Comparison of ENCODE assay signal across 15 cellular contexts in genomic region chr3:150345021-150345538, GRCh38.
A peak's percentile ranks its signal among the peaks of the same experiment; 100 is the strongest.
DNase-seq lines count a peak whose midpoint lies in the region; ATAC-seq, FAIRE-seq and TF ChIP-seq lines count a peak whose summit lies in the region.
"Had no signal": no experiment of that assay in that cellular context is flagged by ENCODE, and none has a peak within 500 bp of the region (broad histone marks: within the 10 kb centered on the region; RNA-seq: fewer than 3 reads in every experiment).

No MANE protein-coding gene starts in this region.

- 34% methylated on average over 9 of the region's 10 CpGs for WGBS in right lobe of liver (ENCODE audit: insufficient coverage, low coverage, low lambda C conversion rate, missing lambda C conversion rate)

- ATAC-seq in right lobe of liver, result peak; percentile 53 to 84 (median 74)
- ATAC-seq in HG02840 (IDR thresholded peaks at IDR 0.05; ENCODE audit: low FRiP score, unreplicated experiment), result no peak
- ATAC-seq: upper lobe of right lung had no signal

- DNase-seq in AG10803 (ENCODE audit: low read depth) (peak; percentile 65), HuH-7.5 (ENCODE audit: low spot score) (peak; percentile 35), bronchial epithelial cell (ENCODE audit: low read depth) (peak; percentile 100), right lobe of liver (peak in 1 of 3 donors; percentile 29), NCI-H524 treated with DMSO at 0.1 percent for 48 hours (lab: John Stamatoyannopoulos, UW) (no peak)
- DNase-seq in activated naive CD4-positive, alpha-beta T cell treated with Interleukin-2 at 50 U/mL for 16 hours, result no peak
- DNase-seq in effector memory CD4-positive, alpha-beta T cell, result no peak
- DNase-seq: activated CD4-positive, alpha-beta T cell treated with anti-CD3 and anti-CD28 coated beads, Interleukin-2, amount 10 ng/mL, durations not matched to agents 24 days and 14 days; activated naive CD4-positive, alpha-beta T cell treated with anti-CD3 and anti-CD28 coated beads, Interleukin-2, amount 10 ng/mL, durations not matched to agents 7 days and 5 days; NCI-H146; nucleus accumbens; SJCRH30; upper lobe of right lung had no signal

- H3K27me3 ChIP-seq in bronchial epithelial cell (ENCODE audit: control insufficient read depth, insufficient read depth, low read length), result no peaks in the 10 kb centered on the region
- H3K27me3 ChIP-seq in right lobe of liver, result no peaks in the 10 kb centered on the region
- H3K27me3 ChIP-seq in effector memory CD4-positive, alpha-beta T cell (replicated peaks; ENCODE audit: control insufficient read depth, insufficient read depth, low read length, poor library complexity, severe bottlenecking), result no peaks in the 10 kb centered on the region
- H3K27me3 ChIP-seq: SJCRH30, upper lobe of right lung had no signal

- no peaks in the 10 kb centered on the region for H3K4me1 ChIP-seq in right lobe of liver
- H3K4me1 ChIP-seq in effector memory CD4-positive, alpha-beta T cell (ENCODE audit: control insufficient read depth, insufficient read depth, low read length, poor library complexity, severe bottlenecking), result no peaks in the 10 kb centered on the region

- TF ChIP-seq POLR2A in right lobe of liver (IDR thresholded peaks at IDR 0.05), result no peak

- TF ChIP-seq CTCF in AG10803 (conservative IDR thresholded peaks at IDR 0.05; ENCODE audit: low read length) (no peak), bronchial epithelial cell (IDR thresholded peaks at IDR 0.05; ENCODE audit: insufficient read depth, low read length, severe bottlenecking) (no peak), right lobe of liver (IDR thresholded peaks at IDR 0.05) (no peak)

- peak; percentile 91 for FAIRE-seq in bronchial epithelial cell (lab: Jason Lieb, UNC)

- intact Hi-C loops in right lobe of liver (cut with DNase I), result no loop called here

- H3K27ac ChIP-seq in right lobe of liver, result peak overlapping the region in 2 of 3 donors; percentile 14 to 34
- no peak overlapping the region for H3K27ac ChIP-seq in effector memory CD4-positive, alpha-beta T cell (ENCODE audit: insufficient read depth, low read length, poor library complexity, severe bottlenecking)
- H3K27ac ChIP-seq: HL-60, SJCRH30, upper lobe of right lung had no signal

- no peak overlapping the region for H3K4me3 ChIP-seq in AG10803 (ENCODE audit: low read length)
- no peak overlapping the region for H3K4me3 ChIP-seq in bronchial epithelial cell (ENCODE audit: low read depth, low read length)
- H3K4me3 ChIP-seq in right lobe of liver, result no peak overlapping the region
- no peak overlapping the region for H3K4me3 ChIP-seq in effector memory CD4-positive, alpha-beta T cell (ENCODE audit: insufficient read depth, low read depth, low read length, poor library complexity, severe bottlenecking)
- H3K4me3 ChIP-seq: SJCRH30, upper lobe of right lung had no signal

- H3K9me3 ChIP-seq in right lobe of liver, result no peaks in the 10 kb centered on the region
- H3K9me3 ChIP-seq in effector memory CD4-positive, alpha-beta T cell (ENCODE audit: control insufficient read depth, low read length), result no peaks in the 10 kb centered on the region
- H3K9me3 ChIP-seq: SJCRH30, upper lobe of right lung had no signal

- H3K36me3 ChIP-seq in bronchial epithelial cell (ENCODE audit: control insufficient read depth, insufficient read depth, low read length) (no peaks in the 10 kb centered on the region), right lobe of liver (no peaks in the 10 kb centered on the region)
- H3K36me3 ChIP-seq in effector memory CD4-positive, alpha-beta T cell (ENCODE audit: control insufficient read depth, insufficient read depth, low read length), result no peaks in the 10 kb centered on the region
- H3K36me3 ChIP-seq: SJCRH30, upper lobe of right lung had no signal

Comparison
In these comparisons a context has a peak if more than half of its experiments do, and no peak if none do; other contexts are left out.
1. DNase-seq: peak in AG10803 (single experiment), HuH-7.5 (single experiment) and bronchial epithelial cell (single experiment); none in NCI-H524 treated with DMSO at 0.1 percent for 48 hours (single experiment), activated naive CD4-positive, alpha-beta T cell treated with Interleukin-2 at 50 U/mL for 16 hours (single experiment) and effector memory CD4-positive, alpha-beta T cell (0 of 3).